ENCODE assay signal across 2 cellular contexts in the genomic region with DNA sequence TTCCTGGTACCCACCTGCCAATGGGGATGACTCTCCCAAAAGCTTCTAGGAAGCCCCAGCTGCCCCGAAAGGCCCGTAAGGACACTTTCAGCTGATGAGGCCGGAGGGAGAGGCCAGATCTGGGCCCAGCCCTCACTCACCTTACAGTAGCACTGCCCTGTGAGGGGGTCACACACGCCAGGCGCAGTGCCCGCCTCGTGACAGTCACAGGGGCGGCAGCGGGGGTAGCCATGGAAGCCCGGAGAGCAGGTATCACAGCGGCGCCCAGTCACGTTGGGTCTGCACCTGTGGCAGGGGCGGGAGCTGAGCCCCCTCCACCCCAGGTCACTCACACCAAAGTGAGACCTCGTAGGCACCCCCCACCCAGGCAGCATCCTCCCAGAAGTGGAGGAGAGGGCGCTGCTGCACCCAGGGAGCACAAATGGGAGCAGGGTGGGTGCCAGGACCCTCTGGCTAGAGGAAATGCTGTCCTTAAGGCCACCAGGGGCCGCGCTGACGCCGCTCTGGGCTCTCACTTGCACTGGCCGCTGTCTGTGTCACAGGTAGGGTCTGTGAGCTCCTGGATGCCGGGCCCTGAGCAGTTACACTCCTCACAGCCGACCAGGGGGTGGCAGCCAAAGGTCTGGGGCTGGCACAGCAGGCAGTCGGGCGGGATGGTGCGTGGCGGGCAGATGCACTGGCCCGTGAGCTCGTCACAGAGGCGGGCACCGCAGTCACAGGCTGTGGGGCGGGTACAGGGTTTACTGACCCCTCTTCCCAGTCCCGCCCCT.
TF ChIP-seq lines count a peak whose summit lies in the region.

No MANE protein-coding gene starts in this region.

TF ChIP-seq in Ishikawa, 13 proteins besides CTCF, POLR2A, EP300 and RAD21:
- TF ChIP-seq, protein P1, sequence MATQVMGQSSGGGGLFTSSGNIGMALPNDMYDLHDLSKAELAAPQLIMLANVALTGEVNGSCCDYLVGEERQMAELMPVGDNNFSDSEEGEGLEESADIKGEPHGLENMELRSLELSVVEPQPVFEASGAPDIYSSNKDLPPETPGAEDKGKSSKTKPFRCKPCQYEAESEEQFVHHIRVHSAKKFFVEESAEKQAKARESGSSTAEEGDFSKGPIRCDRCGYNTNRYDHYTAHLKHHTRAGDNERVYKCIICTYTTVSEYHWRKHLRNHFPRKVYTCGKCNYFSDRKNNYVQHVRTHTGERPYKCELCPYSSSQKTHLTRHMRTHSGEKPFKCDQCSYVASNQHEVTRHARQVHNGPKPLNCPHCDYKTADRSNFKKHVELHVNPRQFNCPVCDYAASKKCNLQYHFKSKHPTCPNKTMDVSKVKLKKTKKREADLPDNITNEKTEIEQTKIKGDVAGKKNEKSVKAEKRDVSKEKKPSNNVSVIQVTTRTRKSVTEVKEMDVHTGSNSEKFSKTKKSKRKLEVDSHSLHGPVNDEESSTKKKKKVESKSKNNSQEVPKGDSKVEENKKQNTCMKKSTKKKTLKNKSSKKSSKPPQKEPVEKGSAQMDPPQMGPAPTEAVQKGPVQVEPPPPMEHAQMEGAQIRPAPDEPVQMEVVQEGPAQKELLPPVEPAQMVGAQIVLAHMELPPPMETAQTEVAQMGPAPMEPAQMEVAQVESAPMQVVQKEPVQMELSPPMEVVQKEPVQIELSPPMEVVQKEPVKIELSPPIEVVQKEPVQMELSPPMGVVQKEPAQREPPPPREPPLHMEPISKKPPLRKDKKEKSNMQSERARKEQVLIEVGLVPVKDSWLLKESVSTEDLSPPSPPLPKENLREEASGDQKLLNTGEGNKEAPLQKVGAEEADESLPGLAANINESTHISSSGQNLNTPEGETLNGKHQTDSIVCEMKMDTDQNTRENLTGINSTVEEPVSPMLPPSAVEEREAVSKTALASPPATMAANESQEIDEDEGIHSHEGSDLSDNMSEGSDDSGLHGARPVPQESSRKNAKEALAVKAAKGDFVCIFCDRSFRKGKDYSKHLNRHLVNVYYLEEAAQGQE (IDR thresholded peaks at IDR 0.05; ENCODE audit: low read depth) = no peak
- TF ChIP-seq TAF1 (IDR thresholded peaks at IDR 0.05; ENCODE audit: low read depth) (no peak), ZBTB7A (IDR thresholded peaks at IDR 0.05; ENCODE audit: low read depth) (peak; percentile 53; the same call in 1 of the 2 replicates)

TF ChIP-seq in GM12878, 131 proteins besides CTCF, POLR2A, EP300 and RAD21:
- TF ChIP-seq KLF5 (IDR thresholded peaks at IDR 0.05; ENCODE audit: partially characterized antibody) = no peak
- no peak for TF ChIP-seq LARP7 (IDR thresholded peaks at IDR 0.05)
- no peak for TF ChIP-seq ZZZ3 (IDR thresholded peaks at IDR 0.05; ENCODE audit: control insufficient read depth, insufficient read length, low read depth)
- TF ChIP-seq IKZF2 (IDR thresholded peaks at IDR 0.05) = no peak
- no peak for TF ChIP-seq ZSCAN29 (IDR thresholded peaks at IDR 0.05)
- TF ChIP-seq, protein P2, sequence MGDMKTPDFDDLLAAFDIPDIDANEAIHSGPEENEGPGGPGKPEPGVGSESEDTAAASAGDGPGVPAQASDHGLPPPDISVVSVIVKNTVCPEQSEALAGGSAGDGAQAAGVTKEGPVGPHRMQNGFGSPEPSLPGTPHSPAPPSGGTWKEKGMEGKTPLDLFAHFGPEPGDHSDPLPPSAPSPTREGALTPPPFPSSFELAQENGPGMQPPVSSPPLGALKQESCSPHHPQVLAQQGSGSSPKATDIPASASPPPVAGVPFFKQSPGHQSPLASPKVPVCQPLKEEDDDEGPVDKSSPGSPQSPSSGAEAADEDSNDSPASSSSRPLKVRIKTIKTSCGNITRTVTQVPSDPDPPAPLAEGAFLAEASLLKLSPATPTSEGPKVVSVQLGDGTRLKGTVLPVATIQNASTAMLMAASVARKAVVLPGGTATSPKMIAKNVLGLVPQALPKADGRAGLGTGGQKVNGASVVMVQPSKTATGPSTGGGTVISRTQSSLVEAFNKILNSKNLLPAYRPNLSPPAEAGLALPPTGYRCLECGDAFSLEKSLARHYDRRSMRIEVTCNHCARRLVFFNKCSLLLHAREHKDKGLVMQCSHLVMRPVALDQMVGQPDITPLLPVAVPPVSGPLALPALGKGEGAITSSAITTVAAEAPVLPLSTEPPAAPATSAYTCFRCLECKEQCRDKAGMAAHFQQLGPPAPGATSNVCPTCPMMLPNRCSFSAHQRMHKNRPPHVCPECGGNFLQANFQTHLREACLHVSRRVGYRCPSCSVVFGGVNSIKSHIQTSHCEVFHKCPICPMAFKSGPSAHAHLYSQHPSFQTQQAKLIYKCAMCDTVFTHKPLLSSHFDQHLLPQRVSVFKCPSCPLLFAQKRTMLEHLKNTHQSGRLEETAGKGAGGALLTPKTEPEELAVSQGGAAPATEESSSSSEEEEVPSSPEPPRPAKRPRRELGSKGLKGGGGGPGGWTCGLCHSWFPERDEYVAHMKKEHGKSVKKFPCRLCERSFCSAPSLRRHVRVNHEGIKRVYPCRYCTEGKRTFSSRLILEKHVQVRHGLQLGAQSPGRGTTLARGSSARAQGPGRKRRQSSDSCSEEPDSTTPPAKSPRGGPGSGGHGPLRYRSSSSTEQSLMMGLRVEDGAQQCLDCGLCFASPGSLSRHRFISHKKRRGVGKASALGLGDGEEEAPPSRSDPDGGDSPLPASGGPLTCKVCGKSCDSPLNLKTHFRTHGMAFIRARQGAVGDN (IDR thresholded peaks at IDR 0.05) = no peak
- TF ChIP-seq EED (IDR thresholded peaks at IDR 0.05; ENCODE audit: low read depth) = no peak
- TF ChIP-seq, protein P3, sequence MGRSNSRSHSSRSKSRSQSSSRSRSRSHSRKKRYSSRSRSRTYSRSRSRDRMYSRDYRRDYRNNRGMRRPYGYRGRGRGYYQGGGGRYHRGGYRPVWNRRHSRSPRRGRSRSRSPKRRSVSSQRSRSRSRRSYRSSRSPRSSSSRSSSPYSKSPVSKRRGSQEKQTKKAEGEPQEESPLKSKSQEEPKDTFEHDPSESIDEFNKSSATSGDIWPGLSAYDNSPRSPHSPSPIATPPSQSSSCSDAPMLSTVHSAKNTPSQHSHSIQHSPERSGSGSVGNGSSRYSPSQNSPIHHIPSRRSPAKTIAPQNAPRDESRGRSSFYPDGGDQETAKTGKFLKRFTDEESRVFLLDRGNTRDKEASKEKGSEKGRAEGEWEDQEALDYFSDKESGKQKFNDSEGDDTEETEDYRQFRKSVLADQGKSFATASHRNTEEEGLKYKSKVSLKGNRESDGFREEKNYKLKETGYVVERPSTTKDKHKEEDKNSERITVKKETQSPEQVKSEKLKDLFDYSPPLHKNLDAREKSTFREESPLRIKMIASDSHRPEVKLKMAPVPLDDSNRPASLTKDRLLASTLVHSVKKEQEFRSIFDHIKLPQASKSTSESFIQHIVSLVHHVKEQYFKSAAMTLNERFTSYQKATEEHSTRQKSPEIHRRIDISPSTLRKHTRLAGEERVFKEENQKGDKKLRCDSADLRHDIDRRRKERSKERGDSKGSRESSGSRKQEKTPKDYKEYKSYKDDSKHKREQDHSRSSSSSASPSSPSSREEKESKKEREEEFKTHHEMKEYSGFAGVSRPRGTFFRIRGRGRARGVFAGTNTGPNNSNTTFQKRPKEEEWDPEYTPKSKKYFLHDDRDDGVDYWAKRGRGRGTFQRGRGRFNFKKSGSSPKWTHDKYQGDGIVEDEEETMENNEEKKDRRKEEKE (IDR thresholded peaks at IDR 0.05) = no peak
- TF ChIP-seq CBX3 (IDR thresholded peaks at IDR 0.05; ENCODE audit: borderline replicate concordance, low read depth) = no peak
- no peak for TF ChIP-seq ZBED1 (IDR thresholded peaks at IDR 0.05; ENCODE audit: borderline replicate concordance)
- no peak for TF ChIP-seq POLR2AphosphoS5 (IDR thresholded peaks at IDR 0.05; ENCODE audit: low read length)
- no peak for TF ChIP-seq POU2F2 (IDR thresholded peaks at IDR 0.05; ENCODE audit: borderline replicate concordance, low read depth, low read length)
- TF ChIP-seq, protein P4, sequence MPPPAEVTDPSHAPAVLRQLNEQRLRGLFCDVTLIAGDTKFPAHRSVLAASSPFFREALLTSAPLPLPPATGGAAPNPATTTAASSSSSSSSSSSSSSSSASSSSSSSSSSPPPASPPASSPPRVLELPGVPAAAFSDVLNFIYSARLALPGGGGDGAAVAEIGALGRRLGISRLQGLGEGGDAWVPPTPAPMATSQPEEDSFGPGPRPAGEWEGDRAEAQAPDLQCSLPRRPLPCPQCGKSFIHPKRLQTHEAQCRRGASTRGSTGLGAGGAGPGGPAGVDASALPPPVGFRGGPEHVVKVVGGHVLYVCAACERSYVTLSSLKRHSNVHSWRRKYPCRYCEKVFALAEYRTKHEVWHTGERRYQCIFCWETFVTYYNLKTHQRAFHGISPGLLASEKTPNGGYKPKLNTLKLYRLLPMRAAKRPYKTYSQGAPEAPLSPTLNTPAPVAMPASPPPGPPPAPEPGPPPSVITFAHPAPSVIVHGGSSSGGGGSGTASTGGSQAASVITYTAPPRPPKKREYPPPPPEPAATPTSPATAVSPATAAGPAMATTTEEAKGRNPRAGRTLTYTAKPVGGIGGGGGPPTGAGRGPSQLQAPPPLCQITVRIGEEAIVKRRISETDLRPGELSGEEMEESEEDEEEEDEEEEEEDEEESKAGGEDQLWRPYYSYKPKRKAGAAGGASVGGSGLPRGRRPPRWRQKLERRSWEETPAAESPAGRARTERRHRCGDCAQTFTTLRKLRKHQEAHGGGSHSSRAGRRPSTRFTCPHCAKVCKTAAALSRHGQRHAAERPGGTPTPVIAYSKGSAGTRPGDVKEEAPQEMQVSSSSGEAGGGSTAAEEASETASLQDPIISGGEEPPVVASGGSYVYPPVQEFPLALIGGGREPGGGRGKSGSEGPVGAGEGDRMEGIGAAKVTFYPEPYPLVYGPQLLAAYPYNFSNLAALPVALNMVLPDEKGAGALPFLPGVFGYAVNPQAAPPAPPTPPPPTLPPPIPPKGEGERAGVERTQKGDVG (CRISPR knock-in tag; IDR thresholded peaks at IDR 0.05) = no peak
- TF ChIP-seq, protein P5, sequence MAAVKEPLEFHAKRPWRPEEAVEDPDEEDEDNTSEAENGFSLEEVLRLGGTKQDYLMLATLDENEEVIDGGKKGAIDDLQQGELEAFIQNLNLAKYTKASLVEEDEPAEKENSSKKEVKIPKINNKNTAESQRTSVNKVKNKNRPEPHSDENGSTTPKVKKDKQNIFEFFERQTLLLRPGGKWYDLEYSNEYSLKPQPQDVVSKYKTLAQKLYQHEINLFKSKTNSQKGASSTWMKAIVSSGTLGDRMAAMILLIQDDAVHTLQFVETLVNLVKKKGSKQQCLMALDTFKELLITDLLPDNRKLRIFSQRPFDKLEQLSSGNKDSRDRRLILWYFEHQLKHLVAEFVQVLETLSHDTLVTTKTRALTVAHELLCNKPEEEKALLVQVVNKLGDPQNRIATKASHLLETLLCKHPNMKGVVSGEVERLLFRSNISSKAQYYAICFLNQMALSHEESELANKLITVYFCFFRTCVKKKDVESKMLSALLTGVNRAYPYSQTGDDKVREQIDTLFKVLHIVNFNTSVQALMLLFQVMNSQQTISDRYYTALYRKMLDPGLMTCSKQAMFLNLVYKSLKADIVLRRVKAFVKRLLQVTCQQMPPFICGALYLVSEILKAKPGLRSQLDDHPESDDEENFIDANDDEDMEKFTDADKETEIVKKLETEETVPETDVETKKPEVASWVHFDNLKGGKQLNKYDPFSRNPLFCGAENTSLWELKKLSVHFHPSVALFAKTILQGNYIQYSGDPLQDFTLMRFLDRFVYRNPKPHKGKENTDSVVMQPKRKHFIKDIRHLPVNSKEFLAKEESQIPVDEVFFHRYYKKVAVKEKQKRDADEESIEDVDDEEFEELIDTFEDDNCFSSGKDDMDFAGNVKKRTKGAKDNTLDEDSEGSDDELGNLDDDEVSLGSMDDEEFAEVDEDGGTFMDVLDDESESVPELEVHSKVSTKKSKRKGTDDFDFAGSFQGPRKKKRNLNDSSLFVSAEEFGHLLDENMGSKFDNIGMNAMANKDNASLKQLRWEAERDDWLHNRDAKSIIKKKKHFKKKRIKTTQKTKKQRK (IDR thresholded peaks at IDR 0.05; ENCODE audit: low read depth, low read length) = no peak
- no peak for TF ChIP-seq FOXM1 (IDR thresholded peaks at IDR 0.05; ENCODE audit: low read depth, low read length)
- TF ChIP-seq IRF4 (IDR thresholded peaks at IDR 0.05; ENCODE audit: low read depth, low read length) = no peak
